ENCODE assay signal across 9 cellular contexts in genomic region chrX:45801554-45801953, GRCh38.
DNase-seq lines count a peak whose midpoint lies in the region; ATAC-seq and TF ChIP-seq lines count a peak whose summit lies in the region.
"Had no signal": no experiment of that assay in that cellular context is flagged by ENCODE, and none has a peak within 500 bp of the region (broad histone marks: within the 10 kb centered on the region; RNA-seq: fewer than 3 reads in every experiment).

No MANE protein-coding gene starts in this region.

- H3K9me3 Mint-ChIP-seq in naive thymus-derived CD8-positive, alpha-beta T cell = no peaks in the 10 kb centered on the region

- no peaks in the 10 kb centered on the region for H3K27me3 Mint-ChIP-seq in naive thymus-derived CD8-positive, alpha-beta T cell

- no peak overlapping the region for H3K4me3 ChIP-seq in astrocyte of the spinal cord (ENCODE audit: low read depth, low read length)
- H3K4me3 ChIP-seq: upper lobe of left lung had no signal

- H3K4me3 Mint-ChIP-seq in naive thymus-derived CD8-positive, alpha-beta T cell = no peak overlapping the region

- in situ Hi-C loops in astrocyte of the spinal cord (cut with HindIII; ENCODE audit: low sequenced_read_pairs) = no loop called here

- peaks cover 0 to 31% (median 16%) of the 10 kb centered on the region in 4 donors for H3K4me1 Mint-ChIP-seq in naive thymus-derived CD8-positive, alpha-beta T cell

- peak; percentile 71 for ATAC-seq in GM18502 (IDR thresholded peaks at IDR 0.05; ENCODE audit: poor library complexity, unreplicated experiment)
- ATAC-seq in naive thymus-derived CD8-positive, alpha-beta T cell = peak; percentile 65 to 66

- H3K36me3 Mint-ChIP-seq in naive thymus-derived CD8-positive, alpha-beta T cell = no peaks in the 10 kb centered on the region

- POLR2A ChIA-PET in naive thymus-derived CD8-positive, alpha-beta T cell (lab: Charles Lee) = no interaction called here

- DNase-seq in AG09319 (ENCODE audit: extremely low read depth, low read depth) = no peak
- peak; percentile 9 for DNase-seq in NCI-H2029 treated with DMSO at 0.1 percent for 48 hours (lab: John Stamatoyannopoulos, UW)
- peak; percentile 49 for DNase-seq in astrocyte of the spinal cord (ENCODE audit: low read depth, low spot score)
- peak in 3 of 10 donors; percentile 38 to 46 (median 42) for DNase-seq in naive thymus-derived CD8-positive, alpha-beta T cell
- no peak for DNase-seq in midbrain (lab: John Stamatoyannopoulos, UW)
- DNase-seq in anterior cingulate cortex (lab: John Stamatoyannopoulos, UW) = no peak
- DNase-seq in GDM1 (lab: John Stamatoyannopoulos, UW) = no peak
- DNase-seq: upper lobe of left lung had no signal

- peak; percentile 36 for TF ChIP-seq CTCF in AG09319 (IDR thresholded peaks at IDR 0.05; ENCODE audit: low read depth, low read length)
- peak; percentile 2 for TF ChIP-seq CTCF in astrocyte of the spinal cord (IDR thresholded peaks at IDR 0.05; ENCODE audit: low read depth, low read length)

- peak overlapping the region in 1 of 10 donors; percentile 59 for H3K27ac Mint-ChIP-seq in naive thymus-derived CD8-positive, alpha-beta T cell

Comparison
In these comparisons a context has a peak if more than half of its experiments do, and no peak if none do; other contexts are left out.
1. DNase-seq: peak in NCI-H2029 treated with DMSO at 0.1 percent for 48 hours (single experiment) and astrocyte of the spinal cord (single experiment); none in AG09319 (single experiment), midbrain (single experiment), anterior cingulate cortex (0 of 58) and GDM1 (single experiment).